13 cellular contexts compared by ENCODE assay signal in the genomic region with DNA sequence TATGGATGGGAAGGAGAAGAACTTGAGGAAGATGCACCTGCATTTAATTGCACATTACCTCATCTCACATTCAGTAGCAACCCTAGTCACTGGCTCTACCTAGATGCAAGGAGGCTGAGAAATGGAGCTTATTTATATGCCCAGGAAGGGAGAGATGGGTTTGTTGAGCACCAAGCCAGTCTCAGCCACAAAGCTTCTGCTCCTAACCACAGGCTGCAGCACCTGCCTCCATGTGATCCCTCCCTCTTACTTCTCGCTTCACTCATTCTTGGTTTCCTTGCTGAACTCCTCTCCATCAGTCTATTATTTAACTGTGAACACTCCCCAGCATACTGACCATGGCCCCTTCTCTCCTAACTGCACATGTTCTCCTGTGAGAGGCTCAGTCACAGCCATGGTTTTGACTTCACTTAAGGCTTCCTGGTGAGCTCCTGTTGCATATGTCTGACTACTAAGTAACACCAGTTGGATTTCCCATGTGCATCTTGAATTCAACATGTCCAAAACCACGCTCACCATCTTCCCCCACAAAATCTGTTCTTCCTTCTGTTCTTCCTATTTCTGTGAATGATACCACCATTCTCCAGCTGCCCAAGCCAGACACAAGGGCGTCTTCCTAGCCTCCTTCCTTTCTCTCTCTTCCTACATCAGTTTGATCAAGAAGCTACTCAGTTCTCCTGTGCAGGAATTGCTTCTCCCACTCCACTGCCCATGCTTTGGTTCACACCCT.
A peak's percentile ranks its signal among the peaks of the same experiment; 100 is the strongest.
DNase-seq lines count a peak whose midpoint lies in the region; ATAC-seq and TF ChIP-seq lines count a peak whose summit lies in the region.
"Had no signal": no experiment of that assay in that cellular context is flagged by ENCODE, and none has a peak within 500 bp of the region (broad histone marks: within the 10 kb centered on the region; RNA-seq: fewer than 3 reads in every experiment).

No MANE protein-coding gene starts in this region.

- H3K9ac ChIP-seq in IMR-90 (ENCODE audit: low read depth, low read length), result no peak overlapping the region

- 0 out of 2 replicates have a peak, but pooled peaks cover 5% of the 10 kb centered on the region for H3K9me1 ChIP-seq in IMR-90 (ENCODE audit: insufficient read depth, low read length)

- H3K4me1 ChIP-seq in IMR-90 (ENCODE audit: control insufficient read depth, insufficient read depth, low read length), result peaks cover 12% of the 10 kb centered on the region

- POLR2A ChIA-PET in IMR-90 (lab: Charles Lee; ENCODE audit: unreplicated experiment), result no interaction called here

- no peak overlapping the region for H2BK120ac ChIP-seq in IMR-90 (ENCODE audit: low read depth, low read length)

- no peak overlapping the region for H3K4me3 ChIP-seq in IMR-90 (ENCODE audit: insufficient read depth, low read depth, low read length)
- H3K4me3 ChIP-seq: GM12878 had no signal

- H3K79me1 ChIP-seq in IMR-90 (ENCODE audit: low read depth in 1 of 2, low read length in 2 of 2), result peaks cover 0 to 18% of the 10 kb centered on the region in 2 experiments; a peak in 2 of 4 replicates

- ATAC-seq in GM21619 (IDR thresholded peaks at IDR 0.05; ENCODE audit: unreplicated experiment), result peak; percentile 71
- ATAC-seq in IMR-90 (ENCODE audit: low read depth), result no peak
- ATAC-seq in natural killer cell treated with Interleukin-12 subunit alpha and Interleukin-12 subunit beta and Interleukin-15 and Interleukin-18, amount 100 ng/mL, for 72 hours, result peak in 1 of 2 donors; percentile 32
- ATAC-seq: GM12878 had no signal

- H3K56ac ChIP-seq in IMR-90 (ENCODE audit: extremely low read depth, insufficient read depth, low read length), result no peak overlapping the region

- H3K27me3 Mint-ChIP-seq in natural killer cell treated with Interleukin-12 subunit alpha and Interleukin-12 subunit beta and Interleukin-15 and Interleukin-18, amount 100 ng/mL, for 72 hours, result peaks cover 6 to 14% of the 10 kb centered on the region in 2 donors
- H3K27me3 Mint-ChIP-seq in type B pancreatic cell, result no peaks in the 10 kb centered on the region

- dilution Hi-C loops in IMR-90 (cut with HindIII; ENCODE audit: low sequenced_read_pairs, unreplicated experiment), result no loop called here

- H3K36me3 Mint-ChIP-seq in natural killer cell treated with Interleukin-12 subunit alpha and Interleukin-12 subunit beta and Interleukin-15 and Interleukin-18, amount 100 ng/mL, for 72 hours, result peaks cover 23% of the 10 kb centered on the region
- H3K36me3 Mint-ChIP-seq in type B pancreatic cell, result no peaks in the 10 kb centered on the region

- no peak overlapping the region for H3K4me2 ChIP-seq in IMR-90 (ENCODE audit: low read depth, low read length)

- no peak for TF ChIP-seq POLR2A in IMR-90 (IDR thresholded peaks at IDR 0.05; ENCODE audit: low read depth, low read length)

- H3K27ac Mint-ChIP-seq in natural killer cell treated with Interleukin-12 subunit alpha and Interleukin-12 subunit beta and Interleukin-15 and Interleukin-18, amount 100 ng/mL, for 72 hours, result no peak overlapping the region
- no peak overlapping the region for H3K27ac Mint-ChIP-seq in type B pancreatic cell
- H3K27ac Mint-ChIP-seq: progenitor cell of endocrine pancreas had no signal

- H2BK20ac ChIP-seq in IMR-90 (ENCODE audit: low read depth, low read length), result peak overlapping the region; percentile 9; the same call in 1 of the 2 replicates

- no peak overlapping the region for H3K18ac ChIP-seq in IMR-90 (ENCODE audit: low read depth, low read length)

- H4K20me1 ChIP-seq in IMR-90 (ENCODE audit: insufficient read depth, low read length), result no peaks in the 10 kb centered on the region

- CTCF ChIA-PET in IMR-90 (lab: Yijun Ruan, JAX), result no interaction called here

- no peak overlapping the region for H4K91ac ChIP-seq in IMR-90 (ENCODE audit: insufficient read depth, low read depth, low read length)

- DNase-seq in activated effector memory CD4-positive, alpha-beta T cell treated with Interleukin-2 at 50 U/mL for 16 hours, result peak; percentile 15
- DNase-seq in activated effector memory CD4-positive, alpha-beta T cell treated with anti-CD3 and anti-CD28 coated beads, Interleukin-2, amount 50 U/mL, for 16 hours, result no peak
- DNase-seq in IMR-90, result no peak
- no peak for DNase-seq in natural killer cell treated with Interleukin-12 subunit alpha and Interleukin-12 subunit beta and Interleukin-15 and Interleukin-18, amount 100 ng/mL, for 72 hours (ENCODE audit: low spot score)
- DNase-seq in type B pancreatic cell (ENCODE audit: extremely low spot score, unreplicated experiment), result no peak
- no peak for DNase-seq in GM13977 (ENCODE audit: low spot score)
- DNase-seq in activated CD4-positive, CD25-positive, alpha-beta regulatory T cell (lab: John Stamatoyannopoulos, UW), result no peak
- DNase-seq: NCI-H1417, NCI-H774 had no signal

- H3K4ac ChIP-seq in IMR-90 (ENCODE audit: low read depth, low read length), result no peak overlapping the region

- no peaks in the 10 kb centered on the region for H3K9me3 ChIP-seq in IMR-90 (ENCODE audit: control insufficient read depth, insufficient read depth, low read length)

- H2AK5ac ChIP-seq in IMR-90 (ENCODE audit: low read depth, low read length), result no peak overlapping the region

- H2BK15ac ChIP-seq in IMR-90 (ENCODE audit: low read depth, low read length), result no peak overlapping the region

- peaks cover 4% of the 10 kb centered on the region for H3K9me3 Mint-ChIP-seq in natural killer cell treated with Interleukin-12 subunit alpha and Interleukin-12 subunit beta and Interleukin-15 and Interleukin-18, amount 100 ng/mL, for 72 hours
- H3K9me3 Mint-ChIP-seq in type B pancreatic cell, result peaks cover 6% of the 10 kb centered on the region

- H3K36me3 ChIP-seq in IMR-90 (ENCODE audit: control insufficient read depth, insufficient read depth, low read length), result peaks cover 5% of the 10 kb centered on the region

- 93% methylated on average over 3 of the region's 3 CpGs; no CpG with 5 or more reads in 1 of the 2 experiments for WGBS in IMR-90 (ENCODE audit: extremely low coverage in 2 of 2, insufficient read length in 1 of 2), 2 experiments

- peaks cover 20 to 26% of the 10 kb centered on the region in 2 donors for H3K4me1 Mint-ChIP-seq in natural killer cell treated with Interleukin-12 subunit alpha and Interleukin-12 subunit beta and Interleukin-15 and Interleukin-18, amount 100 ng/mL, for 72 hours (ENCODE audit: low read depth in 2 of 2)
- H3K4me1 Mint-ChIP-seq in type B pancreatic cell (ENCODE audit: unreplicated experiment), result no peaks in the 10 kb centered on the region

- no peak for TF ChIP-seq RAD21 in IMR-90 (IDR thresholded peaks at IDR 0.05; ENCODE audit: low read length)

- no peak overlapping the region for H4K8ac ChIP-seq in IMR-90 (ENCODE audit: low read depth in 2 of 2, low read length in 2 of 2)

- TF ChIP-seq CTCF in IMR-90 (conservative IDR thresholded peaks at IDR 0.05; ENCODE audit: low read depth, low read length) (no peak), type B pancreatic cell (conservative IDR thresholded peaks at IDR 0.05) (no peak), GM13977 (IDR thresholded peaks at IDR 0.05; ENCODE audit: extremely low read depth, insufficient read depth, missing control alignments) (no peak)

- no peaks in the 10 kb centered on the region for H3K27me3 ChIP-seq in IMR-90 (ENCODE audit: control insufficient read depth, insufficient read depth, low read length)

- in situ Hi-C loops in IMR-90 (cut with MboI; ENCODE audit: low sequenced_read_pairs) (no loop called here), GM13977 (cut with MboI; ENCODE audit: low pct_unique_long_range_greater_than_20kb, low sequenced_read_pairs, unreplicated experiment) (no loop called here)

- H3K14ac ChIP-seq in IMR-90 (replicated peaks; ENCODE audit: low read depth, low read length), result no peak overlapping the region

- H4K5ac ChIP-seq in IMR-90 (ENCODE audit: low read depth, low read length), result no peak overlapping the region

- intact Hi-C loops in IMR-90 (cut with micrococcal nuclease), result no loop called here

- no peak overlapping the region for H3K23ac ChIP-seq in IMR-90 (ENCODE audit: low read depth, low read length)

- no peak overlapping the region for H2AFZ ChIP-seq in IMR-90 (replicated peaks; ENCODE audit: low read length, poor library complexity)

- no TSS peak for BruUV-seq in IMR-90 (replicated peaks; lab: Mats Ljungman, UMichigan)

- peak overlapping the region; percentile 21 for H3K4me3 Mint-ChIP-seq in natural killer cell treated with Interleukin-12 subunit alpha and Interleukin-12 subunit beta and Interleukin-15 and Interleukin-18, amount 100 ng/mL, for 72 hours
- H3K4me3 Mint-ChIP-seq in type B pancreatic cell, result no peak overlapping the region

- no peak overlapping the region for H2AK9ac ChIP-seq in IMR-90 (replicated peaks; ENCODE audit: low read depth, low read length, poor library complexity)

- H3K27ac ChIP-seq in IMR-90 (ENCODE audit: insufficient read depth, low read length), result no peak overlapping the region
- H3K27ac ChIP-seq: VCaP had no signal

- no peak overlapping the region for H2BK5ac ChIP-seq in IMR-90 (ENCODE audit: low read depth, low read length, poor library complexity, severe bottlenecking)

TF ChIP-seq in IMR-90, 13 proteins besides CTCF, POLR2A, EP300 and RAD21:
- TF ChIP-seq CEBPB (IDR thresholded peaks at IDR 0.05; ENCODE audit: low read depth, low read length) (no peak), RFX5 (IDR thresholded peaks at IDR 0.05; ENCODE audit: low read depth, low read length) (no peak), RCOR1 (IDR thresholded peaks at IDR 0.05; ENCODE audit: insufficient replicate concordance, low read length) (no peak), MAFK (IDR thresholded peaks at IDR 0.05; ENCODE audit: low read depth, low read length) (no peak)
- TF ChIP-seq, protein P1, sequence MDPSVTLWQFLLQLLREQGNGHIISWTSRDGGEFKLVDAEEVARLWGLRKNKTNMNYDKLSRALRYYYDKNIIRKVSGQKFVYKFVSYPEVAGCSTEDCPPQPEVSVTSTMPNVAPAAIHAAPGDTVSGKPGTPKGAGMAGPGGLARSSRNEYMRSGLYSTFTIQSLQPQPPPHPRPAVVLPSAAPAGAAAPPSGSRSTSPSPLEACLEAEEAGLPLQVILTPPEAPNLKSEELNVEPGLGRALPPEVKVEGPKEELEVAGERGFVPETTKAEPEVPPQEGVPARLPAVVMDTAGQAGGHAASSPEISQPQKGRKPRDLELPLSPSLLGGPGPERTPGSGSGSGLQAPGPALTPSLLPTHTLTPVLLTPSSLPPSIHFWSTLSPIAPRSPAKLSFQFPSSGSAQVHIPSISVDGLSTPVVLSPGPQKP (IDR thresholded peaks at IDR 0.05; ENCODE audit: borderline replicate concordance, low read depth, low read length), result no peak
